In the genomic region with DNA sequence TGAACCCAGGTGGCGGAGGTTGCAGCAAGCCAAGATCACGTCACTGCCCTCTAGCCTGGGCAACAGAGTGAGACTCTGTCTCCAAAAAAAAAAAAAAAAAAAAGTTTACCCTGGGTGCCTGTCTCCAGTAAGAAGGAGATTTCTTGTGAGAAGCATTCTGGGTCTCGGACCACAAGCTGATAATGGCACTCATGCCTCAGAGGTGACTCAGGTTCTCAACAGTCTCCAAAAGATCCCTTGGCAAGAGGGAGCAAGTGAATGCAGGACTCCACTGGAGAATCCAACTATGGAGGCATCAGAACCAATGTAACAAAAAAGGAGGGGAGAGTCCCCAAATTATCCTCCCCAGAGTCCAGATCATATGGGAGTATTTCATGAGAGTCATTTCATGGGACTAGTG, we compare ENCODE assay signal across 17 cellular contexts.
DNase-seq lines count a peak whose midpoint lies in the region; ATAC-seq and TF ChIP-seq lines count a peak whose summit lies in the region.
"Had no signal": no experiment of that assay in that cellular context is flagged by ENCODE, and none has a peak within 500 bp of the region (broad histone marks: within the 10 kb centered on the region; RNA-seq: fewer than 3 reads in every experiment).

No MANE protein-coding gene starts in this region.

- no peak for ATAC-seq in activated naive CD8-positive, alpha-beta T cell treated with anti-CD3 and anti-CD28 coated beads, Interleukin-2, amount 10 ng/mL, durations not matched to agents 7 days and 5 days (ENCODE audit: low read depth)
- ATAC-seq in GM19395 (IDR thresholded peaks at IDR 0.05; ENCODE audit: unreplicated experiment) (no peak), GM21619 (IDR thresholded peaks at IDR 0.05; ENCODE audit: unreplicated experiment) (no peak)

- H3K27me3 ChIP-seq in uterus, result no peaks in the 10 kb centered on the region

- intact Hi-C loops in uterus (cut with DNase I; ENCODE audit: low total_unique reads), result no loop called here
- intact Hi-C loops in activated T-helper 1 cell treated with anti-CD3 and anti-CD28 coated beads, Interleukin-12 subunit alpha, Interleukin-12 subunit beta, Interleukin-2, Interleukin-4 antibody, amounts not matched to agents 30 ng/mL and 10 ng/mL and 1 ng/mL, durations not matched to agents 14 hours and 24 hours and 36 hours (cut with micrococcal nuclease), result no loop called here

- peaks cover 5% of the 10 kb centered on the region for H3K36me3 Mint-ChIP-seq in T-helper 2 cell treated with Interferon-gamma antibody and Interleukin-4, amounts not matched to agents 5 μg/mL and 100 μg/mL, for 36 hours (ENCODE audit: low read depth)
- H3K36me3 Mint-ChIP-seq in activated naive CD8-positive, alpha-beta T cell treated with anti-CD3 and anti-CD28 coated beads, Interleukin-2, amount 10 ng/mL, durations not matched to agents 7 days and 5 days, result peaks cover 15% of the 10 kb centered on the region
- H3K36me3 Mint-ChIP-seq in activated T-helper 1 cell treated with anti-CD3 and anti-CD28 coated beads, Interleukin-12 subunit alpha, Interleukin-12 subunit beta, Interleukin-2, Interleukin-4 antibody, amounts not matched to agents 30 ng/mL and 10 ng/mL and 1 ng/mL, durations not matched to agents 14 hours and 24 hours and 36 hours (ENCODE audit: low read depth), result peaks cover 2% of the 10 kb centered on the region

- peak overlapping the region; percentile 9 to 19 for H3K27ac ChIP-seq in uterus

- H3K27ac Mint-ChIP-seq in T-helper 2 cell treated with Interferon-gamma antibody and Interleukin-4, amounts not matched to agents 5 μg/mL and 100 μg/mL, for 36 hours, result no peak overlapping the region
- H3K27ac Mint-ChIP-seq in activated naive CD8-positive, alpha-beta T cell treated with anti-CD3 and anti-CD28 coated beads, Interleukin-2, amount 10 ng/mL, durations not matched to agents 7 days and 5 days, result peak overlapping the region; percentile 30
- H3K27ac Mint-ChIP-seq in activated T-helper 1 cell treated with anti-CD3 and anti-CD28 coated beads, Interleukin-12 subunit alpha, Interleukin-12 subunit beta, Interleukin-2, Interleukin-4 antibody, amounts not matched to agents 30 ng/mL and 10 ng/mL and 1 ng/mL, durations not matched to agents 14 hours and 24 hours and 36 hours, result no peak overlapping the region

- POLR2A ChIA-PET in activated naive CD8-positive, alpha-beta T cell treated with anti-CD3 and anti-CD28 coated beads, Interleukin-2, amount 10 ng/mL, durations not matched to agents 7 days and 5 days (lab: Charles Lee), result no interaction called here

- H3K4me1 Mint-ChIP-seq in T-helper 2 cell treated with Interferon-gamma antibody and Interleukin-4, amounts not matched to agents 5 μg/mL and 100 μg/mL, for 36 hours (ENCODE audit: low read depth), result peaks cover 52% of the 10 kb centered on the region
- peaks cover 50% of the 10 kb centered on the region for H3K4me1 Mint-ChIP-seq in activated naive CD8-positive, alpha-beta T cell treated with anti-CD3 and anti-CD28 coated beads, Interleukin-2, amount 10 ng/mL, durations not matched to agents 7 days and 5 days
- peaks cover 29% of the 10 kb centered on the region for H3K4me1 Mint-ChIP-seq in activated T-helper 1 cell treated with anti-CD3 and anti-CD28 coated beads, Interleukin-12 subunit alpha, Interleukin-12 subunit beta, Interleukin-2, Interleukin-4 antibody, amounts not matched to agents 30 ng/mL and 10 ng/mL and 1 ng/mL, durations not matched to agents 14 hours and 24 hours and 36 hours (ENCODE audit: low read depth)

- no peak for TF ChIP-seq POLR2A in uterus (IDR thresholded peaks at IDR 0.05)

- no peaks in the 10 kb centered on the region for H3K9me3 ChIP-seq in uterus

- H3K9me3 Mint-ChIP-seq in T-helper 2 cell treated with Interferon-gamma antibody and Interleukin-4, amounts not matched to agents 5 μg/mL and 100 μg/mL, for 36 hours, result no peaks in the 10 kb centered on the region
- no peaks in the 10 kb centered on the region for H3K9me3 Mint-ChIP-seq in activated naive CD8-positive, alpha-beta T cell treated with anti-CD3 and anti-CD28 coated beads, Interleukin-2, amount 10 ng/mL, durations not matched to agents 7 days and 5 days
- H3K9me3 Mint-ChIP-seq in activated T-helper 1 cell treated with anti-CD3 and anti-CD28 coated beads, Interleukin-12 subunit alpha, Interleukin-12 subunit beta, Interleukin-2, Interleukin-4 antibody, amounts not matched to agents 30 ng/mL and 10 ng/mL and 1 ng/mL, durations not matched to agents 14 hours and 24 hours and 36 hours, result no peaks in the 10 kb centered on the region
- H3K9me3 Mint-ChIP-seq: activated CD8-positive, alpha-beta T cell treated with anti-CD3 and anti-CD28 coated beads for 36 hours had no signal

- H3K4me3 ChIP-seq in fibroblast of pulmonary artery (replicated peaks; ENCODE audit: low read depth, low read length) (no peak overlapping the region), uterus (no peak overlapping the region)
- H3K4me3 ChIP-seq: skin epidermis had no signal

- H3K4me3 Mint-ChIP-seq in T-helper 2 cell treated with Interferon-gamma antibody and Interleukin-4, amounts not matched to agents 5 μg/mL and 100 μg/mL, for 36 hours, result peak overlapping the region; percentile 14
- no peak overlapping the region for H3K4me3 Mint-ChIP-seq in activated naive CD8-positive, alpha-beta T cell treated with anti-CD3 and anti-CD28 coated beads, Interleukin-2, amount 10 ng/mL, durations not matched to agents 7 days and 5 days
- H3K4me3 Mint-ChIP-seq in activated T-helper 1 cell treated with anti-CD3 and anti-CD28 coated beads, Interleukin-12 subunit alpha, Interleukin-12 subunit beta, Interleukin-2, Interleukin-4 antibody, amounts not matched to agents 30 ng/mL and 10 ng/mL and 1 ng/mL, durations not matched to agents 14 hours and 24 hours and 36 hours, result no peak overlapping the region
- H3K4me3 Mint-ChIP-seq: activated CD8-positive, alpha-beta T cell treated with anti-CD3 and anti-CD28 coated beads for 36 hours had no signal

- no peaks in the 10 kb centered on the region for H3K4me1 ChIP-seq in uterus

- no peaks in the 10 kb centered on the region for H3K27me3 Mint-ChIP-seq in T-helper 2 cell treated with Interferon-gamma antibody and Interleukin-4, amounts not matched to agents 5 μg/mL and 100 μg/mL, for 36 hours (ENCODE audit: low read depth)
- H3K27me3 Mint-ChIP-seq in activated naive CD8-positive, alpha-beta T cell treated with anti-CD3 and anti-CD28 coated beads, Interleukin-2, amount 10 ng/mL, durations not matched to agents 7 days and 5 days, result no peaks in the 10 kb centered on the region
- H3K27me3 Mint-ChIP-seq in activated T-helper 1 cell treated with anti-CD3 and anti-CD28 coated beads, Interleukin-12 subunit alpha, Interleukin-12 subunit beta, Interleukin-2, Interleukin-4 antibody, amounts not matched to agents 30 ng/mL and 10 ng/mL and 1 ng/mL, durations not matched to agents 14 hours and 24 hours and 36 hours (ENCODE audit: insufficient read depth), result peaks cover 2% of the 10 kb centered on the region
- H3K27me3 Mint-ChIP-seq: activated CD8-positive, alpha-beta T cell treated with anti-CD3 and anti-CD28 coated beads for 36 hours had no signal

- no peak for TF ChIP-seq CTCF in fibroblast of pulmonary artery (IDR thresholded peaks at IDR 0.05; ENCODE audit: low read length, missing control alignments)
- TF ChIP-seq CTCF in uterus (IDR thresholded peaks at IDR 0.05), result no peak

- no peak for DNase-seq in T-helper 2 cell treated with Interferon-gamma antibody and Interleukin-4, amounts not matched to agents 5 μg/mL and 100 μg/mL, for 36 hours (ENCODE audit: low spot score)
- DNase-seq in T-helper 2 cell, result no peak
- DNase-seq in activated naive CD8-positive, alpha-beta T cell treated with anti-CD3 and anti-CD28 coated beads, Interleukin-2, amount 10 ng/mL, durations not matched to agents 7 days and 5 days, result no peak
- DNase-seq in fibroblast of pulmonary artery (ENCODE audit: low read depth), result peak; percentile 71
- DNase-seq in uterus, result no peak
- DNase-seq in activated T-helper 1 cell treated with anti-CD3 and anti-CD28 coated beads, Interleukin-12 subunit alpha, Interleukin-12 subunit beta, Interleukin-2, Interleukin-4 antibody, amounts not matched to agents 30 ng/mL and 10 ng/mL and 1 ng/mL, durations not matched to agents 14 hours and 24 hours and 36 hours (ENCODE audit: low spot score), result no peak
- DNase-seq: 8988T; activated effector memory CD4-positive, alpha-beta T cell treated with anti-CD3 and anti-CD28 coated beads, Interleukin-2, amount 50 U/mL, for 16 hours; cerebellar nuclear complex; DMS79; KG1; NCI-H1930; Right ventricle myocardium superior had no signal

- no peaks in the 10 kb centered on the region for H3K36me3 ChIP-seq in uterus
